7 cellular contexts compared by ENCODE assay signal in the genomic region with DNA sequence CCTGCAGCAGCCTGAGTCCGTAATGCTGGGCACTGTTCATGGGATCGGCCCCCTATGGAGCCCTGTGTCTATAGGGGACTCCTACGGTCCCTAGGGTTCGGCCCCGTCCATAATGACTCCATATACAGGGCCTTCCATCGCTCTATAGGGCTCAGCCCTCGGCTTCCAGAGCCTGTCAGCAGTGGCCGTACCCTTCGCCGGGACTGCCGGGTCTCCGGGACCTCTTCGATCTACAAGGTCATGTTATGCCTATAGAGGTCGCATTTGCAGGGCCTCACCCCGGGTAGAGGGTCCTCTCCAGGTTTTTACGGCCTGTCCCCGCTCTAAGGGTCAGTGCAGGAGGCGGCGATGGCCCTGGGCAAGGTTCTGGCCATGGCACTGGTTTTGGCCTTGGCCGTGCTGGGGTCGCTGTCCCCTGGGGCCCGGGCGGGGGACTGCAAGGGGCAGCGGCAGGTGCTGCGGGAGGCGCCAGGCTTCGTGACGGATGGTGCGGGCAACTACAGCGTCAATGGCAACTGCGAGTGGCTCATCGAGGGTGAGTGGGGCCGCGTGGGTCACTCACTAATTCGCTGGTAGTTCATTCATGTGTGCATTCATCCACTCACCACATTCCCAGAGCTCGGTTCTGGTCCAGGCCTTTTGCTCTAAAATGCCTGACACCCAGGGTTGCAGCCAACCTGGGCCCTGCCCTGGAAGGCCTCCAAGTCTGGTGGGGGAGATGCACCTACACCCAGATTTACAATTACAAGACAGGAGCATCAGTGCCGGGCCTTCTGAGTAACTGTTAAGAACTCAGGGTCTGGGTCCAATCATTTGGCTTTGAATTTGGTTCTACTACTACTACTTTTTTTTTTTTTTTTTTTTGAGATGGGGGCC. TPM values are rescaled to one million over a fixed set of nuclear protein-coding genes. Genes with fewer than 3 reads are reported as not detected.
A peak's percentile ranks its signal among the peaks of the same experiment; 100 is the strongest.
DNase-seq lines count a peak whose midpoint lies in the region; ATAC-seq, FAIRE-seq and TF ChIP-seq lines count a peak whose summit lies in the region.

No MANE protein-coding gene starts in this region.

- peak; percentile 69 for TF ChIP-seq CTCF in OCI-LY7 (conservative IDR thresholded peaks at IDR 0.05; ENCODE audit: low read length)
- peak in 1 of 7 experiments; percentile 7 for TF ChIP-seq CTCF in body of pancreas (IDR thresholded peaks at IDR 0.05)
- peak; percentile 2 to 20 (median 11) for TF ChIP-seq CTCF in keratinocyte (optimal IDR thresholded peaks at IDR 0.05 in 1 of 3, IDR thresholded peaks at IDR 0.05 in 1 of 3, conservative IDR thresholded peaks at IDR 0.05 in 1 of 3; ENCODE audit: extremely low read depth in 1 of 3, insufficient read depth in 2 of 3, low read length in 3 of 3)

- FAIRE-seq in keratinocyte (lab: Jason Lieb, UNC), result no peak

- 5 to 20% methylated on average over 5 to 37 of the region's 37 CpGs for WGBS in body of pancreas, 2 donors

- peak overlapping the region; percentile 91 for H3K4me3 ChIP-seq in OCI-LY7 (ENCODE audit: low read depth, low read length, poor library complexity, severe bottlenecking)
- H3K4me3 ChIP-seq in body of pancreas, result peak overlapping the region; percentile 71 to 72
- H3K4me3 ChIP-seq in keratinocyte (ENCODE audit: control insufficient read depth in 2 of 3, extremely low read depth in 1 of 3, insufficient read depth in 2 of 3, low read depth in 1 of 3, low read length in 3 of 3), result peak overlapping the region; percentile 80 to 97 (median 89)

- TF ChIP-seq POLR2A in GM18505 (IDR thresholded peaks at IDR 0.05; ENCODE audit: borderline replicate concordance, extremely low read depth, insufficient read depth, insufficient read length), result no peak
- TF ChIP-seq POLR2A in body of pancreas (IDR thresholded peaks at IDR 0.05), result no peak

- dilution Hi-C loops in keratinocyte (cut with MboI; ENCODE audit: extremely low pct_ligation_motif_present, low sequenced_read_pairs), result no loop called here

- CTCF ChIA-PET in OCI-LY7 (lab: Charles Lee; ENCODE audit: unreplicated experiment), result no interaction called here

- H3K36me3 ChIP-seq in OCI-LY7 (ENCODE audit: insufficient read depth, low read length), result no peaks in the 10 kb centered on the region
- H3K36me3 ChIP-seq in body of pancreas (replicated peaks in 1 of 2; ENCODE audit: insufficient read depth in 1 of 2, low read depth in 2 of 2), result no peaks in the 10 kb centered on the region
- no peaks in the 10 kb centered on the region for H3K36me3 ChIP-seq in keratinocyte (ENCODE audit: control insufficient read depth in 2 of 2, extremely low read depth in 1 of 2, insufficient read depth in 2 of 2, low read length in 2 of 2)

- H3K4me1 ChIP-seq in OCI-LY7 (ENCODE audit: insufficient read depth, low read length, poor library complexity, severe bottlenecking) (peaks cover 25% of the 10 kb centered on the region), body of pancreas (peaks cover 37% of the 10 kb centered on the region), keratinocyte (ENCODE audit: control insufficient read depth, extremely low read depth, insufficient read depth, low read length) (peaks cover 14% of the 10 kb centered on the region)

- ATAC-seq in GM18505 (IDR thresholded peaks at IDR 0.05; ENCODE audit: unreplicated experiment) (peak; percentile 11), HG02623 (IDR thresholded peaks at IDR 0.05; ENCODE audit: unreplicated experiment) (peak; percentile 4), body of pancreas (peak; percentile 8)
- ATAC-seq in stimulated activated naive CD8-positive, alpha-beta T cell treated with anti-CD3 and anti-CD28 coated beads, Interleukin-15, amount 100 ng/mL, for 72 hours, result peak; percentile 27

- H3K4me2 ChIP-seq in OCI-LY7 (ENCODE audit: low read length), result peak overlapping the region; percentile 80
- peak overlapping the region; percentile 90 for H3K4me2 ChIP-seq in keratinocyte (ENCODE audit: control insufficient read depth, extremely low read depth, insufficient read depth, low read depth, low read length)

- no peaks in the 10 kb centered on the region for H3K9me2 ChIP-seq in OCI-LY7 (ENCODE audit: insufficient read depth, low read length)

- peak overlapping the region; percentile 79 for H3K9ac ChIP-seq in keratinocyte (ENCODE audit: control insufficient read depth, extremely low read depth, insufficient read depth, low read length)

- intact Hi-C loops in OCI-LY7 (cut with micrococcal nuclease; ENCODE audit: unreplicated experiment) (loop anchor here (1.0 kb wide), 1 partner anchor 218 kb away; no protein-coding TSS in a partner anchor), body of pancreas (cut with DNase I) (no loop called here)

- H3K79me2 ChIP-seq in OCI-LY7 (ENCODE audit: insufficient read depth, low read depth, low read length), result peaks cover 20% of the 10 kb centered on the region; the same call in 1 of the 2 replicates
- peaks cover 17% of the 10 kb centered on the region for H3K79me2 ChIP-seq in keratinocyte (ENCODE audit: control insufficient read depth, insufficient read depth, low read length)

- no TSS peak for BruUV-seq in OCI-LY7 (replicated peaks; lab: Mats Ljungman, UMichigan)

- H3K27ac ChIP-seq in OCI-LY7 (ENCODE audit: low read depth, low read length, poor library complexity, severe bottlenecking) (peak overlapping the region; percentile 47), body of pancreas (peak overlapping the region in 3 of 4 donors; percentile 53 to 72 (median 71)), keratinocyte (ENCODE audit: control insufficient read depth, insufficient read depth, low read length) (peak overlapping the region; percentile 56)

- peaks cover 0 to 14% of the 10 kb centered on the region in 2 donors for H3K27me3 ChIP-seq in body of pancreas
- H3K27me3 ChIP-seq in keratinocyte (ENCODE audit: control insufficient read depth, extremely low read depth, insufficient read depth, low read length), result peaks cover 22% of the 10 kb centered on the region

- DNase-seq in OCI-LY7 (ENCODE audit: low spot score), result peak; percentile 48
- DNase-seq in body of pancreas, result peak in 1 of 4 donors; percentile 22
- DNase-seq in keratinocyte (ENCODE audit: low read depth, low spot score), result no peak
- peak; percentile 43 to 47 for DNase-seq in stimulated activated naive CD8-positive, alpha-beta T cell treated with anti-CD3 and anti-CD28 coated beads, Interleukin-15, amount 100 ng/mL, for 72 hours
- no peak for DNase-seq in NCI-H2081 treated with DMSO at 0.1 percent for 48 hours (lab: John Stamatoyannopoulos, UW)

- peaks cover 44% of the 10 kb centered on the region for H3K4me1 Mint-ChIP-seq in stimulated activated naive CD8-positive, alpha-beta T cell treated with anti-CD3 and anti-CD28 coated beads, Interleukin-15, amount 100 ng/mL, for 72 hours

- H2AFZ ChIP-seq in OCI-LY7 (ENCODE audit: low read length), result peak overlapping the region; percentile 63
- H2AFZ ChIP-seq in keratinocyte (ENCODE audit: control insufficient read depth, low read length), result peak overlapping the region; percentile 93

- no peaks in the 10 kb centered on the region for H3K9me3 Mint-ChIP-seq in stimulated activated naive CD8-positive, alpha-beta T cell treated with anti-CD3 and anti-CD28 coated beads, Interleukin-15, amount 100 ng/mL, for 72 hours

- H3K27ac Mint-ChIP-seq in stimulated activated naive CD8-positive, alpha-beta T cell treated with anti-CD3 and anti-CD28 coated beads, Interleukin-15, amount 100 ng/mL, for 72 hours, result peak overlapping the region; percentile 70 to 85

- peaks cover 37% of the 10 kb centered on the region for H3K27me3 Mint-ChIP-seq in stimulated activated naive CD8-positive, alpha-beta T cell treated with anti-CD3 and anti-CD28 coated beads, Interleukin-15, amount 100 ng/mL, for 72 hours

- POLR2A ChIA-PET in OCI-LY7 (lab: Charles Lee), result no interaction called here

- peak overlapping the region; percentile 92 to 96 for H3K4me3 Mint-ChIP-seq in stimulated activated naive CD8-positive, alpha-beta T cell treated with anti-CD3 and anti-CD28 coated beads, Interleukin-15, amount 100 ng/mL, for 72 hours

- H3K9me1 ChIP-seq in keratinocyte (ENCODE audit: control insufficient read depth, extremely low read depth, insufficient read depth, low read length), result no peaks in the 10 kb centered on the region

- H3K9me3 ChIP-seq in OCI-LY7 (ENCODE audit: low read length), result no peaks in the 10 kb centered on the region
- no peaks in the 10 kb centered on the region for H3K9me3 ChIP-seq in body of pancreas
- no peaks in the 10 kb centered on the region for H3K9me3 ChIP-seq in keratinocyte (ENCODE audit: control insufficient read depth, low read depth, low read length)

- H4K20me1 ChIP-seq in OCI-LY7 (ENCODE audit: insufficient read depth, low read length), result no peaks in the 10 kb centered on the region
- no peaks in the 10 kb centered on the region for H4K20me1 ChIP-seq in keratinocyte (ENCODE audit: control insufficient read depth, extremely low read depth, insufficient read depth, low read length)

RNA-seq across cellular contexts. Expression of a gene that starts 0.7 kb away (rescaled TPM):
- 6.0 and 10.5 TPM in 2 replicates for total RNA-seq in OCI-LY7 (2014; rRNA removed; shearing (Covaris generic))
- total RNA-seq in OCI-LY7 (2022), result 14.7 and 17.2 TPM in 2 replicates
- total RNA-seq in body of pancreas, result 10 to 100 TPM in 1 of 2 donors, 1 to 10 TPM in 1; 9.9 to 24.1 TPM
- polyA plus RNA-seq in keratinocyte, result 4.1 to 7.3 TPM (median 6.1 TPM) in 3 replicates
- 5.1 TPM for polyA plus RNA-seq in keratinocyte (2011; ENCODE audit: low read depth)
- polyA plus RNA-seq in keratinocyte (2011; cell fraction: cytosol; rRNA removed), result 1.4 and 3.0 TPM in 2 replicates
- 23.8 and 24.3 TPM in 2 replicates for polyA plus RNA-seq in keratinocyte (2011; cell fraction: nucleus; rRNA removed)
- polyA plus RNA-seq in keratinocyte (2012; ENCODE audit: low replicate concordance), result 4.7 and 14.8 TPM in 2 replicates
- polyA minus RNA-seq in keratinocyte, result 8.1 to 18.3 TPM (median 10.1 TPM) in 3 replicates
- polyA minus RNA-seq in keratinocyte (2011; cell fraction: cytosol; rRNA and poly(A)+ RNA removed), result 17.5 TPM
- 54.2 and 58.3 TPM in 2 replicates for polyA minus RNA-seq in keratinocyte (2011; cell fraction: nucleus; rRNA and poly(A)+ RNA removed)

RNA-seq across cellular contexts. Expression of a gene that starts 13.0 kb away (rescaled TPM):
- total RNA-seq in OCI-LY7 (2014; rRNA removed; shearing (Covaris generic)), result not detected in 2 replicates
- total RNA-seq in OCI-LY7 (2022), result 1.8 TPM in 2 replicates
- not detected for total RNA-seq in body of pancreas
- polyA plus RNA-seq in keratinocyte, result not detected in 3 replicates
- polyA plus RNA-seq in keratinocyte (2011; ENCODE audit: low read depth), result not detected
- not detected in 2 replicates for polyA plus RNA-seq in keratinocyte (2011; cell fraction: cytosol; rRNA removed)
- polyA plus RNA-seq in keratinocyte (2011; cell fraction: nucleus; rRNA removed), result 0.24 TPM in 1 of 2 replicates, not detected in the other
- not detected in 2 replicates for polyA plus RNA-seq in keratinocyte (2012; ENCODE audit: low replicate concordance)
- polyA minus RNA-seq in keratinocyte, result not detected in 3 replicates
- polyA minus RNA-seq in keratinocyte (2011; cell fraction: cytosol; rRNA and poly(A)+ RNA removed), result not detected
- polyA minus RNA-seq in keratinocyte (2011; cell fraction: nucleus; rRNA and poly(A)+ RNA removed), result not detected in 2 replicates

RNA-seq across cellular contexts. Expression of a gene that starts 23.7 kb away (rescaled TPM):
- total RNA-seq in OCI-LY7 (2014; rRNA removed; shearing (Covaris generic)), result 54.9 and 62.1 TPM in 2 replicates
- total RNA-seq in OCI-LY7 (2022) (35.9 and 42.3 TPM in 2 replicates), body of pancreas (10 to 100 TPM in 1 of 2 donors, 1 to 10 TPM in 1; 7.9 to 12.5 TPM)
- polyA plus RNA-seq in keratinocyte, result 27.6 to 55.4 TPM (median 28.3 TPM) in 3 replicates
- 15.2 TPM for polyA plus RNA-seq in keratinocyte (2011; ENCODE audit: low read depth)
- polyA plus RNA-seq in keratinocyte (2011; cell fraction: cytosol; rRNA removed), result 20.5 and 36.8 TPM in 2 replicates
- polyA plus RNA-seq in keratinocyte (2011; cell fraction: nucleus; rRNA removed), result 11.3 and 22.4 TPM in 2 replicates
- 15.2 and 50.0 TPM in 2 replicates for polyA plus RNA-seq in keratinocyte (2012; ENCODE audit: low replicate concordance)
- 29.0 to 125 TPM (median 43.1 TPM) in 3 replicates for polyA minus RNA-seq in keratinocyte
- polyA minus RNA-seq in keratinocyte (2011; cell fraction: cytosol; rRNA and poly(A)+ RNA removed), result 48.9 TPM
- 10.2 and 13.2 TPM in 2 replicates for polyA minus RNA-seq in keratinocyte (2011; cell fraction: nucleus; rRNA and poly(A)+ RNA removed)

RNA-seq across cellular contexts. Expression of a gene that starts 24.2 kb away (rescaled TPM):
- total RNA-seq in OCI-LY7 (2014; rRNA removed; shearing (Covaris generic)), result 1.4 TPM in 1 of 2 replicates, not detected in the other
- total RNA-seq in OCI-LY7 (2022), result 0.40 and 0.70 TPM in 2 replicates
- total RNA-seq in body of pancreas, result under 1 TPM in 1 of 2 donors, not detected in 1; 0.52 TPM
- 0.25 to 0.88 TPM (median 0.35 TPM) in 3 replicates for polyA plus RNA-seq in keratinocyte
- 0.37 TPM for polyA plus RNA-seq in keratinocyte (2011; ENCODE audit: low read depth)
- 0.49 and 1.2 TPM in 2 replicates for polyA plus RNA-seq in keratinocyte (2011; cell fraction: cytosol; rRNA removed)
- 0.53 and 1.0 TPM in 2 replicates for polyA plus RNA-seq in keratinocyte (2011; cell fraction: nucleus; rRNA removed)
- 0.45 and 1.4 TPM in 2 replicates for polyA plus RNA-seq in keratinocyte (2012; ENCODE audit: low replicate concordance)
- polyA minus RNA-seq in keratinocyte, result 0.16 to 3.1 TPM (median 0.33 TPM) in 3 replicates
- 3.1 TPM for polyA minus RNA-seq in keratinocyte (2011; cell fraction: cytosol; rRNA and poly(A)+ RNA removed)
- 0.42 and 0.93 TPM in 2 replicates for polyA minus RNA-seq in keratinocyte (2011; cell fraction: nucleus; rRNA and poly(A)+ RNA removed)

RNA-seq across cellular contexts. Expression of a gene that starts 57.1 kb away (rescaled TPM):
- 20.7 and 26.8 TPM in 2 replicates for total RNA-seq in OCI-LY7 (2014; rRNA removed; shearing (Covaris generic))
- total RNA-seq in OCI-LY7 (2022) (48.2 and 59.3 TPM in 2 replicates), body of pancreas (10 to 100 TPM; 40.5 to 61.0 TPM)
- polyA plus RNA-seq in keratinocyte, result 3.1 to 11.1 TPM (median 3.8 TPM) in 3 replicates
- polyA plus RNA-seq in keratinocyte (2011; ENCODE audit: low read depth), result 9.9 TPM
- 4.4 and 14.0 TPM in 2 replicates for polyA plus RNA-seq in keratinocyte (2011; cell fraction: cytosol; rRNA removed)
- 28.1 and 45.7 TPM in 2 replicates for polyA plus RNA-seq in keratinocyte (2011; cell fraction: nucleus; rRNA removed)
- 15.4 and 37.6 TPM in 2 replicates for polyA plus RNA-seq in keratinocyte (2012; ENCODE audit: low replicate concordance)
- 4.7 to 38.8 TPM (median 5.7 TPM) in 3 replicates for polyA minus RNA-seq in keratinocyte
- polyA minus RNA-seq in keratinocyte (2011; cell fraction: cytosol; rRNA and poly(A)+ RNA removed), result 29.2 TPM
- polyA minus RNA-seq in keratinocyte (2011; cell fraction: nucleus; rRNA and poly(A)+ RNA removed), result 23.9 and 26.1 TPM in 2 replicates

Comparison
In these comparisons a context has a peak if more than half of its experiments do, and no peak if none do; other contexts are left out.
1. DNase-seq: peak in OCI-LY7 (single experiment) and stimulated activated naive CD8-positive, alpha-beta T cell treated with anti-CD3 and anti-CD28 coated beads, Interleukin-15, amount 100 ng/mL, for 72 hours (2 of 2); none in keratinocyte (single experiment) and NCI-H2081 treated with DMSO at 0.1 percent for 48 hours (single experiment).
2. Peak in every context shown above with its lines, with median percentiles within 50 percentile points of each other: ATAC-seq, H3K27ac ChIP-seq and H3K4me3 ChIP-seq.